1 cellular context compared by ENCODE assay signal in the genomic region with DNA sequence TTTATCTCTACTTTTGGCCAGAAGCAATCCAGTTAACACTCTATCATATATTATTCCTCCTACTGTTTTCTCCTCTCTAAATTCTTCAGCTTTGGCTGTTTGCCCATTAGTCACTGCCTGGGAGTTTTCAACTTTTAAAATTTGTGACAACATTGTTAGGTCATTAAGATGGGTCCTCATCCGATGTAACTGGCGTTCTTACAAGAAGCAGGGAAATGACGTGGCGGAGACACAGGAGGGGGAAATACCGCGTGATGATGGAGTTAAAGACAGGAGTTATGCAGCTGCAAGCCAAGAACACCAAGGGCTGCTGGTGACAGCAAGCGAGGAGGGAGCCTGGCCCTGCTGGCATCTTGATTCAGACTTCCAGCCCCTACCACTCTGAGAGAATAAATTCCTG.
TF ChIP-seq lines count a peak whose summit lies in the region.

No MANE protein-coding gene starts in this region.

TF ChIP-seq in GM12878, 131 proteins besides CTCF, POLR2A, EP300 and RAD21 (continued from another document):
- TF ChIP-seq ZNF687 (IDR thresholded peaks at IDR 0.05), result no peak
- TF ChIP-seq, protein P1, sequence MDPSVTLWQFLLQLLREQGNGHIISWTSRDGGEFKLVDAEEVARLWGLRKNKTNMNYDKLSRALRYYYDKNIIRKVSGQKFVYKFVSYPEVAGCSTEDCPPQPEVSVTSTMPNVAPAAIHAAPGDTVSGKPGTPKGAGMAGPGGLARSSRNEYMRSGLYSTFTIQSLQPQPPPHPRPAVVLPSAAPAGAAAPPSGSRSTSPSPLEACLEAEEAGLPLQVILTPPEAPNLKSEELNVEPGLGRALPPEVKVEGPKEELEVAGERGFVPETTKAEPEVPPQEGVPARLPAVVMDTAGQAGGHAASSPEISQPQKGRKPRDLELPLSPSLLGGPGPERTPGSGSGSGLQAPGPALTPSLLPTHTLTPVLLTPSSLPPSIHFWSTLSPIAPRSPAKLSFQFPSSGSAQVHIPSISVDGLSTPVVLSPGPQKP (IDR thresholded peaks at IDR 0.05; ENCODE audit: low read depth, low read length), result no peak
- TF ChIP-seq NR2C2 (IDR thresholded peaks at IDR 0.05; ENCODE audit: borderline replicate concordance, control insufficient read depth, insufficient read length, low read depth), result no peak
- TF ChIP-seq ATF7 (IDR thresholded peaks at IDR 0.05; ENCODE audit: low read depth), result no peak
- TF ChIP-seq POLR2AphosphoS5 (IDR thresholded peaks at IDR 0.05; ENCODE audit: low read length), result no peak
- TF ChIP-seq KLF5 (IDR thresholded peaks at IDR 0.05; ENCODE audit: partially characterized antibody), result no peak
